1 cellular context compared by ENCODE assay signal in the genomic region with DNA sequence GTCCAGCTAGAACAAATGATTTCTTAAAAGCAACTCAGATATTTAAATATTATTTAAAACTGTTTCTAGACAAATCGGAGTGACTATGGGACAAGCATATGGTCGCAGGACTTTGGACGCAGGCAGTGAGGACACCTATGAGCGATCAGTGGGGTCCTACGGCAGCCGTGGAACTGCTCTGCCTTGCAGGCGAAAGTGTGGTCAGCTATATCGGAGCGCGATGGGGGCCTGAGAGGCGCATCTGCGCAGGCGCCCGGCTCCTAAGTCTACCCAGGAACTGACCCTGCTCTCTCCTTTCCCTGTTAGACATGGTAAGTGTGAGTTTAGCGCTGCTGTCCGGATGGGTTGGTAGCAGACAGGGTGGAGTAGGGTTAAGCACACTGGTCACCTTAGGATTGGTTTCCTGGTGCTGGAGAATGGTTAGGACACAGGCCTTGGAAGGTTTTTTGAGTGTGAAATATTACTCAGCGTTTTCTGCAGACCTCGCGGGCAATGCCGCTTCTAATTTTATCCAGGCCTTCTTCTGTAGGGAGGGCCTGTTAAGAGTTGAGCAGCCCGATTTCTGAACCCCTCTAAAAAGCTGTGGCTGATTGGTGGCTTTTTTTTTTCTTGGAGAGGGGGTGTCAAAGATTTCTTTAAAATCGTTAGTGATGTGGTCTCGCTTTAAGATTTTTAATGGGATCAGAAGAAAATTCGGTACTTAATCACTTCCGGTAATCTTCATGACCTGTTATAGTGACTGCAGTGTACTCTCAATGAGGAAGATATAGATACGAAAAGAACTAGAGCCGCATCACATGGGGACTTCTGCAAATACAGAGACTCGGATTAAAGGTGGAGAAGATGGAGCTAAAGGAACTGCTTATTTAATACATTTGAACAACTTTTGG.
A peak's percentile ranks its signal among the peaks of the same experiment; 100 is the strongest.
TF ChIP-seq lines count a peak whose summit lies in the region.

RABGGTB (plus strand) TSS at position 293 of the 890 bp plus-strand sequence; CDS start at position 309, 16 bp downstream.

TF ChIP-seq in K562, 482 proteins besides CTCF, POLR2A, EP300 and RAD21 (continued from another document and continues in another):
- TF ChIP-seq RREB1 (CRISPR knock-in tag; IDR thresholded peaks at IDR 0.05) (no peak), CBFB (CRISPR knock-in tag; IDR thresholded peaks at IDR 0.05) (no peak), HNRNPLL (IDR thresholded peaks at IDR 0.05; ENCODE audit: low read depth, low read length, poor library complexity, severe bottlenecking) (peak; percentile 34), SMC3 (conservative IDR thresholded peaks at IDR 0.05; ENCODE audit: insufficient read depth, low read depth, low read length) (no peak), ZNF583 (CRISPR knock-in tag; IDR thresholded peaks at IDR 0.05) (no peak), ATF7 (IDR thresholded peaks at IDR 0.05) (peak; percentile 54; the same call in 1 of the 2 replicates), FOSL1 (tag; conservative IDR thresholded peaks at IDR 0.05) (no peak), PTTG1 (tag; IDR thresholded peaks at IDR 0.05; ENCODE audit: low read depth) (no peak), TEAD2 (tag; IDR thresholded peaks at IDR 0.05) (no peak), MCM3 (IDR thresholded peaks at IDR 0.05) (no peak), KDM5B (IDR thresholded peaks at IDR 0.05; ENCODE audit: insufficient replicate concordance, low read depth, low read length) (peak; percentile 96), MTF1 (CRISPR knock-in tag; IDR thresholded peaks at IDR 0.05; ENCODE audit: borderline replicate concordance) (no peak), ELK1 (CRISPR knock-in tag; IDR thresholded peaks at IDR 0.05) (no peak), DDX20 (tag; IDR thresholded peaks at IDR 0.05; ENCODE audit: low read depth) (no peak), YBX1 (IDR thresholded peaks at IDR 0.05) (no peak), ZC3H4 (CRISPR knock-in tag; IDR thresholded peaks at IDR 0.05; ENCODE audit: borderline replicate concordance) (no peak), SAP30 (IDR thresholded peaks at IDR 0.05; ENCODE audit: borderline replicate concordance, insufficient read depth, low read depth, low read length, poor library complexity, severe bottlenecking) (no peak), ZFPM2 (CRISPR knock-in tag; IDR thresholded peaks at IDR 0.05) (no peak), CBX5 (IDR thresholded peaks at IDR 0.05; ENCODE audit: borderline replicate concordance, low read depth) (no peak), C11orf30 (IDR thresholded peaks at IDR 0.05; ENCODE audit: low read depth) (peak; percentile 73), NELFE (IDR thresholded peaks at IDR 0.05; ENCODE audit: insufficient read depth, insufficient read length) (no peak), SMARCE1 (IDR thresholded peaks at IDR 0.05) (peak; percentile 15; the same call in 1 of the 2 replicates), XRCC5 (IDR thresholded peaks at IDR 0.05; ENCODE audit: low read depth, low read length) (0 out of 2 replicates have a peak, but pooled peaks have one; percentile 13), ILK (tag; IDR thresholded peaks at IDR 0.05; ENCODE audit: borderline replicate concordance, low read depth) (no peak), PHF21A (IDR thresholded peaks at IDR 0.05; ENCODE audit: borderline replicate concordance, low read depth) (peak; percentile 89), ZBTB26 (CRISPR knock-in tag; IDR thresholded peaks at IDR 0.05) (no peak), ZNF408 (CRISPR knock-in tag; IDR thresholded peaks at IDR 0.05; ENCODE audit: low read depth) (no peak), FOS (IDR thresholded peaks at IDR 0.05; ENCODE audit: extremely low read depth, insufficient read length) (no peak), ERF (CRISPR knock-in tag; IDR thresholded peaks at IDR 0.05) (no peak), ETS2 (tag; IDR thresholded peaks at IDR 0.05; ENCODE audit: borderline replicate concordance, poor library complexity, severe bottlenecking) (no peak), POLR2AphosphoS5 (IDR thresholded peaks at IDR 0.05; ENCODE audit: control insufficient read depth, insufficient read depth, low read depth, low read length) (peak; percentile 100), HMGN3 (IDR thresholded peaks at IDR 0.05; ENCODE audit: borderline replicate concordance, extremely low read depth, insufficient read length, low read depth, low read length) (no peak), NR4A1 (CRISPR knock-in tag; IDR thresholded peaks at IDR 0.05) (no peak), NR4A1 (tag; IDR thresholded peaks at IDR 0.05) (no peak), ADNP (tag; IDR thresholded peaks at IDR 0.05) (no peak), ZNF592 (IDR thresholded peaks at IDR 0.05) (peak; percentile 66; the same call in 1 of the 2 replicates)
- TF ChIP-seq, protein P1, sequence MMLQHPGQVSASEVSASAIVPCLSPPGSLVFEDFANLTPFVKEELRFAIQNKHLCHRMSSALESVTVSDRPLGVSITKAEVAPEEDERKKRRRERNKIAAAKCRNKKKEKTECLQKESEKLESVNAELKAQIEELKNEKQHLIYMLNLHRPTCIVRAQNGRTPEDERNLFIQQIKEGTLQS (IDR thresholded peaks at IDR 0.05): no peak
- TF ChIP-seq, protein P1 (CRISPR knock-in tag; conservative IDR thresholded peaks at IDR 0.05): peak; percentile 24
- TF ChIP-seq, protein P2, sequence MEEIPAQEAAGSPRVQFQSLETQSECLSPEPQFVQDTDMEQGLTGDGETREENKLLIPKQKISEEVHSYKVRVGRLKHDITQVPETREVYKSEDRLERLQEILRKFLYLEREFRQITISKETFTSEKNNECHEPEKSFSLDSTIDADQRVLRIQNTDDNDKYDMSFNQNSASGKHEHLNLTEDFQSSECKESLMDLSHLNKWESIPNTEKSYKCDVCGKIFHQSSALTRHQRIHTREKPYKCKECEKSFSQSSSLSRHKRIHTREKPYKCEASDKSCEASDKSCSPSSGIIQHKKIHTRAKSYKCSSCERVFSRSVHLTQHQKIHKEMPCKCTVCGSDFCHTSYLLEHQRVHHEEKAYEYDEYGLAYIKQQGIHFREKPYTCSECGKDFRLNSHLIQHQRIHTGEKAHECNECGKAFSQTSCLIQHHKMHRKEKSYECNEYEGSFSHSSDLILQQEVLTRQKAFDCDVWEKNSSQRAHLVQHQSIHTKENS (CRISPR knock-in tag; IDR thresholded peaks at IDR 0.05): no peak
- TF ChIP-seq, protein P3, sequence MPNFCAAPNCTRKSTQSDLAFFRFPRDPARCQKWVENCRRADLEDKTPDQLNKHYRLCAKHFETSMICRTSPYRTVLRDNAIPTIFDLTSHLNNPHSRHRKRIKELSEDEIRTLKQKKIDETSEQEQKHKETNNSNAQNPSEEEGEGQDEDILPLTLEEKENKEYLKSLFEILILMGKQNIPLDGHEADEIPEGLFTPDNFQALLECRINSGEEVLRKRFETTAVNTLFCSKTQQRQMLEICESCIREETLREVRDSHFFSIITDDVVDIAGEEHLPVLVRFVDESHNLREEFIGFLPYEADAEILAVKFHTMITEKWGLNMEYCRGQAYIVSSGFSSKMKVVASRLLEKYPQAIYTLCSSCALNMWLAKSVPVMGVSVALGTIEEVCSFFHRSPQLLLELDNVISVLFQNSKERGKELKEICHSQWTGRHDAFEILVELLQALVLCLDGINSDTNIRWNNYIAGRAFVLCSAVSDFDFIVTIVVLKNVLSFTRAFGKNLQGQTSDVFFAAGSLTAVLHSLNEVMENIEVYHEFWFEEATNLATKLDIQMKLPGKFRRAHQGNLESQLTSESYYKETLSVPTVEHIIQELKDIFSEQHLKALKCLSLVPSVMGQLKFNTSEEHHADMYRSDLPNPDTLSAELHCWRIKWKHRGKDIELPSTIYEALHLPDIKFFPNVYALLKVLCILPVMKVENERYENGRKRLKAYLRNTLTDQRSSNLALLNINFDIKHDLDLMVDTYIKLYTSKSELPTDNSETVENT (CRISPR knock-in tag; IDR thresholded peaks at IDR 0.05): 0 out of 2 replicates have a peak, but pooled peaks have one; percentile 43
